Comparison of ENCODE assay signal across 9 cellular contexts in genomic region chr18:58865009-58865345, GRCh38. TPM values are rescaled to one million over a fixed set of nuclear protein-coding genes. Genes with fewer than 3 reads are reported as not detected.
A peak's percentile ranks its signal among the peaks of the same experiment; 100 is the strongest.
DNase-seq lines count a peak whose midpoint lies in the region; ATAC-seq and TF ChIP-seq lines count a peak whose summit lies in the region.
"Had no signal": no experiment of that assay in that cellular context is flagged by ENCODE, and none has a peak within 500 bp of the region (broad histone marks: within the 10 kb centered on the region; RNA-seq: fewer than 3 reads in every experiment).

No MANE protein-coding gene starts in this region.

- peaks cover 7% of the 10 kb centered on the region for H3K36me3 Mint-ChIP-seq in activated CD4-positive, alpha-beta T cell treated with anti-CD3 and anti-CD28 coated beads for 36 hours (ENCODE audit: low read depth)
- H3K36me3 Mint-ChIP-seq in chondrocyte (ENCODE audit: low read depth) = peaks cover 24% of the 10 kb centered on the region

- H3K27ac Mint-ChIP-seq in activated CD4-positive, alpha-beta T cell treated with anti-CD3 and anti-CD28 coated beads for 36 hours = no peak overlapping the region
- H3K27ac Mint-ChIP-seq in chondrocyte (ENCODE audit: unreplicated experiment) = peak overlapping the region; percentile 99

- H3K9me3 ChIP-seq in mesodermal cell (ENCODE audit: control insufficient read depth, low read length) (peaks cover 13% of the 10 kb centered on the region), thyroid gland (no peaks in the 10 kb centered on the region)

- H3K4me1 ChIP-seq in mesodermal cell (ENCODE audit: control insufficient read depth, insufficient read depth, low read length, poor library complexity, severe bottlenecking) = peaks cover 39% of the 10 kb centered on the region
- peaks cover 54 to 71% of the 10 kb centered on the region in 2 donors for H3K4me1 ChIP-seq in thyroid gland

- CTCF ChIA-PET in activated CD4-positive, alpha-beta T cell treated with anti-CD3 and anti-CD28 coated beads for 36 hours (lab: Charles Lee) = interaction anchor here (0.6 to 0.9 kb wide), 3 partner anchors 68 to 161 kb away, joined by 3 read pairs; no protein-coding TSS in a partner anchor

- no peaks in the 10 kb centered on the region for H3K27me3 ChIP-seq in thyroid gland

- WGBS in mesodermal cell (ENCODE audit: insufficient coverage in 2 of 2), 2 experiments = no CpG with 5 or more reads among the region's 1 CpG
- WGBS in thyroid gland, 2 donors = 26% methylated on average over 1 of the region's 1 CpG

- DNase-seq in activated CD4-positive, alpha-beta T cell treated with anti-CD3 and anti-CD28 coated beads for 36 hours = no peak
- DNase-seq in activated CD4-positive, alpha-beta T cell treated with anti-CD3 and anti-CD28 coated beads, Interleukin-2, amount 50 U/mL, for 1 hour = no peak
- no peak for DNase-seq in chondrocyte (ENCODE audit: low spot score)
- DNase-seq in thyroid gland = no peak
- DNase-seq in activated naive CD4-positive, alpha-beta T cell (lab: John Stamatoyannopoulos, UW) = no peak
- DNase-seq in stimulated activated CD4-positive, alpha-beta T cell treated with anti-CD3 and anti-CD28 coated beads, Interleukin-4, amount 100 ng/mL, for 4 hours = no peak
- DNase-seq: activated naive CD4-positive, alpha-beta T cell treated with anti-CD3 and anti-CD28 coated beads, Interleukin-2, amount 50 U/mL, for 16 hours had no signal

- no peak for ATAC-seq in activated CD4-positive, alpha-beta T cell treated with anti-CD3 and anti-CD28 coated beads for 36 hours
- no peak for ATAC-seq in HG03135 (IDR thresholded peaks at IDR 0.05; ENCODE audit: unreplicated experiment)

- TF ChIP-seq POLR2A in thyroid gland (IDR thresholded peaks at IDR 0.05) = no peak

- POLR2A ChIA-PET in activated CD4-positive, alpha-beta T cell treated with anti-CD3 and anti-CD28 coated beads for 36 hours (lab: Charles Lee) = no interaction called here

- intact Hi-C loops in activated CD4-positive, alpha-beta T cell treated with anti-CD3 and anti-CD28 coated beads for 36 hours (cut with DNase I, micrococcal nuclease) = no loop called here
- intact Hi-C loops in thyroid gland (cut with DNase I) = no loop called here

- peaks cover 5% of the 10 kb centered on the region for H3K4me1 Mint-ChIP-seq in activated CD4-positive, alpha-beta T cell treated with anti-CD3 and anti-CD28 coated beads for 36 hours
- H3K4me1 Mint-ChIP-seq in chondrocyte (ENCODE audit: low read depth) = peaks cover 85% of the 10 kb centered on the region

- peak overlapping the region; percentile 41 for H3K4me3 ChIP-seq in mesodermal cell (ENCODE audit: extremely low read depth, insufficient read depth, low read length, poor library complexity, severe bottlenecking)
- H3K4me3 ChIP-seq in thyroid gland (replicated peaks in 1 of 3) = no peak overlapping the region

- H3K9me3 Mint-ChIP-seq in activated CD4-positive, alpha-beta T cell treated with anti-CD3 and anti-CD28 coated beads for 36 hours (ENCODE audit: low read depth) = no peaks in the 10 kb centered on the region
- peaks cover 3% of the 10 kb centered on the region for H3K9me3 Mint-ChIP-seq in chondrocyte (ENCODE audit: low read depth)

- no peak for TF ChIP-seq CTCF in chondrocyte (IDR thresholded peaks at IDR 0.05)
- no peak for TF ChIP-seq CTCF in thyroid gland (IDR thresholded peaks at IDR 0.05)

- H3K27ac ChIP-seq in mesodermal cell (ENCODE audit: low read depth, low read length, severe bottlenecking) (peak overlapping the region; percentile 99), thyroid gland (peak overlapping the region; percentile 95 to 97 (median 97))

- H3K27me3 Mint-ChIP-seq in activated CD4-positive, alpha-beta T cell treated with anti-CD3 and anti-CD28 coated beads for 36 hours = peaks cover 51% of the 10 kb centered on the region
- no peaks in the 10 kb centered on the region for H3K27me3 Mint-ChIP-seq in chondrocyte (ENCODE audit: low read depth)

- peaks cover 36% of the 10 kb centered on the region for H3K36me3 ChIP-seq in mesodermal cell (ENCODE audit: control insufficient read depth, insufficient read depth, low read length)
- peaks cover 0 to 8% of the 10 kb centered on the region in 2 donors for H3K36me3 ChIP-seq in thyroid gland

- H3K4me3 Mint-ChIP-seq in activated CD4-positive, alpha-beta T cell treated with anti-CD3 and anti-CD28 coated beads for 36 hours = peak overlapping the region; percentile 46
- peak overlapping the region; percentile 81 for H3K4me3 Mint-ChIP-seq in chondrocyte (ENCODE audit: unreplicated experiment)

RNA-seq across cellular contexts. Expression of gene ZNF532, which starts 0.3 kb away (rescaled TPM):
- total RNA-seq in activated CD4-positive, alpha-beta T cell treated with anti-CD3 and anti-CD28 coated beads for 36 hours = 10 to 100 TPM in 1 of 2 experiments, 1 to 10 TPM in 1; 7.7 to 11.3 TPM
- 123 to 163 TPM (median 162 TPM) in 3 replicates for total RNA-seq in chondrocyte
- 103 TPM for polyA plus RNA-seq in mesodermal cell (2013, experiment 1 of 2)
- 94.7 TPM for polyA plus RNA-seq in mesodermal cell (2013, experiment 2 of 2)
- total RNA-seq in thyroid gland = 100 to 1,000 TPM in 3 of 4 donors, 10 to 100 TPM in 1; 80.2 to 111 (median 109) TPM

Comparison
In these comparisons a context has a peak if more than half of its experiments do, and no peak if none do; other contexts are left out.
1. RNA of gene ZNF532, which starts 0.3 kb away (total RNA-seq): 123 to 163 TPM in chondrocyte and 80.2 to 111 TPM in thyroid gland; 7.7 to 11.3 TPM in activated CD4-positive, alpha-beta T cell treated with anti-CD3 and anti-CD28 coated beads for 36 hours; every median in the first group is over 4 times any median in the second.